ENCODE assay signal across 1 cellular context in the genomic region with DNA sequence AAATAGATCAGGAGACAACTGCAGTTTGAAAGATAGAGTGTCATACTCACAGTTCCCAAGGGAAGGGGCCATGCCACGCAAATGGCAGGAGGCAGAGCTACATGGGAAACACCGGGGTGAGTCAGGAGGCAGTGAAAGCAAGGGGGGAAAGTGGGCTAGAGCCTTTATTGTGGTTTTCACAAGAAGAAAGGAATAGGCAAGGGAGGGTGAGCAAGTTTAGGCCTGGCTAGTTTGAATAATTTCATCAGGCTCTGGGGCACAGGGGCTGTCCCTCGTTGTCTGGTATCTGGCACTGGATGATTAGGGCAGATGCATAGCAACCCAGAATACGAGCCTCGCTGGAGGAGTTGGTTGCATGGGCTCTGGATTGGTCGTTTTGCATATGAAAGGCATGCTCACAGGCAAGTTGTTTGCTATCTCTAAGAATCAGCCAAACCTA.
A peak's percentile ranks its signal among the peaks of the same experiment; 100 is the strongest.
TF ChIP-seq lines count a peak whose summit lies in the region.

No MANE protein-coding gene starts in this region.

TF ChIP-seq in GM12878, 131 proteins besides CTCF, POLR2A, EP300 and RAD21 (continued from another document and continues in another):
- TF ChIP-seq RCOR1 (conservative IDR thresholded peaks at IDR 0.05; ENCODE audit: low read depth, low read length), result 0 out of 2 replicates have a peak, but pooled peaks have one; percentile 33
- no peak; the same call in 1 of the 2 replicates for TF ChIP-seq FOXM1 (IDR thresholded peaks at IDR 0.05; ENCODE audit: low read depth, low read length)
- TF ChIP-seq BHLHE40 (IDR thresholded peaks at IDR 0.05; ENCODE audit: borderline replicate concordance in 1 of 2, low read depth in 2 of 2, low read length in 1 of 2), result peak; percentile 42 to 61; a peak in 1 of 4 replicates
- TF ChIP-seq YBX1 (IDR thresholded peaks at IDR 0.05), result no peak
- TF ChIP-seq HDAC2 (IDR thresholded peaks at IDR 0.05), result no peak
- TF ChIP-seq, protein P1, sequence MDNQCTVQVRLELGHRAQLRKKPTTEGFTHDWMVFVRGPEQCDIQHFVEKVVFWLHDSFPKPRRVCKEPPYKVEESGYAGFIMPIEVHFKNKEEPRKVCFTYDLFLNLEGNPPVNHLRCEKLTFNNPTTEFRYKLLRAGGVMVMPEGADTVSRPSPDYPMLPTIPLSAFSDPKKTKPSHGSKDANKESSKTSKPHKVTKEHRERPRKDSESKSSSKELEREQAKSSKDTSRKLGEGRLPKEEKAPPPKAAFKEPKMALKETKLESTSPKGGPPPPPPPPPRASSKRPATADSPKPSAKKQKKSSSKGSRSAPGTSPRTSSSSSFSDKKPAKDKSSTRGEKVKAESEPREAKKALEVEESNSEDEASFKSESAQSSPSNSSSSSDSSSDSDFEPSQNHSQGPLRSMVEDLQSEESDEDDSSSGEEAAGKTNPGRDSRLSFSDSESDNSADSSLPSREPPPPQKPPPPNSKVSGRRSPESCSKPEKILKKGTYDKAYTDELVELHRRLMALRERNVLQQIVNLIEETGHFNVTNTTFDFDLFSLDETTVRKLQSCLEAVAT (IDR thresholded peaks at IDR 0.05), result peak; percentile 58; the same call in 1 of the 2 replicates
- TF ChIP-seq, protein P2, sequence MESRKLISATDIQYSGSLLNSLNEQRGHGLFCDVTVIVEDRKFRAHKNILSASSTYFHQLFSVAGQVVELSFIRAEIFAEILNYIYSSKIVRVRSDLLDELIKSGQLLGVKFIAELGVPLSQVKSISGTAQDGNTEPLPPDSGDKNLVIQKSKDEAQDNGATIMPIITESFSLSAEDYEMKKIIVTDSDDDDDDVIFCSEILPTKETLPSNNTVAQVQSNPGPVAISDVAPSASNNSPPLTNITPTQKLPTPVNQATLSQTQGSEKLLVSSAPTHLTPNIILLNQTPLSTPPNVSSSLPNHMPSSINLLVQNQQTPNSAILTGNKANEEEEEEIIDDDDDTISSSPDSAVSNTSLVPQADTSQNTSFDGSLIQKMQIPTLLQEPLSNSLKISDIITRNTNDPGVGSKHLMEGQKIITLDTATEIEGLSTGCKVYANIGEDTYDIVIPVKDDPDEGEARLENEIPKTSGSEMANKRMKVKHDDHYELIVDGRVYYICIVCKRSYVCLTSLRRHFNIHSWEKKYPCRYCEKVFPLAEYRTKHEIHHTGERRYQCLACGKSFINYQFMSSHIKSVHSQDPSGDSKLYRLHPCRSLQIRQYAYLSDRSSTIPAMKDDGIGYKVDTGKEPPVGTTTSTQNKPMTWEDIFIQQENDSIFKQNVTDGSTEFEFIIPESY (IDR thresholded peaks at IDR 0.05), result no peak
- TF ChIP-seq GATAD2B (conservative IDR thresholded peaks at IDR 0.05; ENCODE audit: low read depth), result peak; percentile 57; the same call in 1 of the 2 replicates
- no peak for TF ChIP-seq SRF (IDR thresholded peaks at IDR 0.05; ENCODE audit: low read depth in 2 of 2, low read length in 2 of 2)
- TF ChIP-seq ZSCAN29 (IDR thresholded peaks at IDR 0.05), result no peak
- no peak for TF ChIP-seq SPI1 (IDR thresholded peaks at IDR 0.05; ENCODE audit: borderline replicate concordance, insufficient read depth, low read depth, low read length)
- TF ChIP-seq NR2C1 (IDR thresholded peaks at IDR 0.05), result no peak
- no peak for TF ChIP-seq BRCA1 (IDR thresholded peaks at IDR 0.05; ENCODE audit: low read depth, low read length)
- no peak for TF ChIP-seq HCFC1 (IDR thresholded peaks at IDR 0.05; ENCODE audit: low read length)
- TF ChIP-seq WRNIP1 (IDR thresholded peaks at IDR 0.05; ENCODE audit: borderline replicate concordance, low read depth, low read length), result no peak
- no peak for TF ChIP-seq ZNF274 (IDR thresholded peaks at IDR 0.05; ENCODE audit: insufficient read depth, insufficient read length)
- no peak for TF ChIP-seq IRF4 (IDR thresholded peaks at IDR 0.05; ENCODE audit: low read depth, low read length)
- no peak for TF ChIP-seq JUND (IDR thresholded peaks at IDR 0.05; ENCODE audit: low read depth, low read length)
- TF ChIP-seq, protein P3, sequence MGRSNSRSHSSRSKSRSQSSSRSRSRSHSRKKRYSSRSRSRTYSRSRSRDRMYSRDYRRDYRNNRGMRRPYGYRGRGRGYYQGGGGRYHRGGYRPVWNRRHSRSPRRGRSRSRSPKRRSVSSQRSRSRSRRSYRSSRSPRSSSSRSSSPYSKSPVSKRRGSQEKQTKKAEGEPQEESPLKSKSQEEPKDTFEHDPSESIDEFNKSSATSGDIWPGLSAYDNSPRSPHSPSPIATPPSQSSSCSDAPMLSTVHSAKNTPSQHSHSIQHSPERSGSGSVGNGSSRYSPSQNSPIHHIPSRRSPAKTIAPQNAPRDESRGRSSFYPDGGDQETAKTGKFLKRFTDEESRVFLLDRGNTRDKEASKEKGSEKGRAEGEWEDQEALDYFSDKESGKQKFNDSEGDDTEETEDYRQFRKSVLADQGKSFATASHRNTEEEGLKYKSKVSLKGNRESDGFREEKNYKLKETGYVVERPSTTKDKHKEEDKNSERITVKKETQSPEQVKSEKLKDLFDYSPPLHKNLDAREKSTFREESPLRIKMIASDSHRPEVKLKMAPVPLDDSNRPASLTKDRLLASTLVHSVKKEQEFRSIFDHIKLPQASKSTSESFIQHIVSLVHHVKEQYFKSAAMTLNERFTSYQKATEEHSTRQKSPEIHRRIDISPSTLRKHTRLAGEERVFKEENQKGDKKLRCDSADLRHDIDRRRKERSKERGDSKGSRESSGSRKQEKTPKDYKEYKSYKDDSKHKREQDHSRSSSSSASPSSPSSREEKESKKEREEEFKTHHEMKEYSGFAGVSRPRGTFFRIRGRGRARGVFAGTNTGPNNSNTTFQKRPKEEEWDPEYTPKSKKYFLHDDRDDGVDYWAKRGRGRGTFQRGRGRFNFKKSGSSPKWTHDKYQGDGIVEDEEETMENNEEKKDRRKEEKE (IDR thresholded peaks at IDR 0.05), result no peak
- TF ChIP-seq, protein P4, sequence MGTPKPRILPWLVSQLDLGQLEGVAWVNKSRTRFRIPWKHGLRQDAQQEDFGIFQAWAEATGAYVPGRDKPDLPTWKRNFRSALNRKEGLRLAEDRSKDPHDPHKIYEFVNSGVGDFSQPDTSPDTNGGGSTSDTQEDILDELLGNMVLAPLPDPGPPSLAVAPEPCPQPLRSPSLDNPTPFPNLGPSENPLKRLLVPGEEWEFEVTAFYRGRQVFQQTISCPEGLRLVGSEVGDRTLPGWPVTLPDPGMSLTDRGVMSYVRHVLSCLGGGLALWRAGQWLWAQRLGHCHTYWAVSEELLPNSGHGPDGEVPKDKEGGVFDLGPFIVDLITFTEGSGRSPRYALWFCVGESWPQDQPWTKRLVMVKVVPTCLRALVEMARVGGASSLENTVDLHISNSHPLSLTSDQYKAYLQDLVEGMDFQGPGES (IDR thresholded peaks at IDR 0.05), result no peak
- no peak for TF ChIP-seq GABPA (IDR thresholded peaks at IDR 0.05; ENCODE audit: low read depth)
- TF ChIP-seq, protein P5, sequence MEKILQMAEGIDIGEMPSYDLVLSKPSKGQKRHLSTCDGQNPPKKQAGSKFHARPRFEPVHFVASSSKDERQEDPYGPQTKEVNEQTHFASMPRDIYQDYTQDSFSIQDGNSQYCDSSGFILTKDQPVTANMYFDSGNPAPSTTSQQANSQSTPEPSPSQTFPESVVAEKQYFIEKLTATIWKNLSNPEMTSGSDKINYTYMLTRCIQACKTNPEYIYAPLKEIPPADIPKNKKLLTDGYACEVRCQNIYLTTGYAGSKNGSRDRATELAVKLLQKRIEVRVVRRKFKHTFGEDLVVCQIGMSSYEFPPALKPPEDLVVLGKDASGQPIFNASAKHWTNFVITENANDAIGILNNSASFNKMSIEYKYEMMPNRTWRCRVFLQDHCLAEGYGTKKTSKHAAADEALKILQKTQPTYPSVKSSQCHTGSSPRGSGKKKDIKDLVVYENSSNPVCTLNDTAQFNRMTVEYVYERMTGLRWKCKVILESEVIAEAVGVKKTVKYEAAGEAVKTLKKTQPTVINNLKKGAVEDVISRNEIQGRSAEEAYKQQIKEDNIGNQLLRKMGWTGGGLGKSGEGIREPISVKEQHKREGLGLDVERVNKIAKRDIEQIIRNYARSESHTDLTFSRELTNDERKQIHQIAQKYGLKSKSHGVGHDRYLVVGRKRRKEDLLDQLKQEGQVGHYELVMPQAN (conservative IDR thresholded peaks at IDR 0.05), result no peak
- TF ChIP-seq, protein P6, sequence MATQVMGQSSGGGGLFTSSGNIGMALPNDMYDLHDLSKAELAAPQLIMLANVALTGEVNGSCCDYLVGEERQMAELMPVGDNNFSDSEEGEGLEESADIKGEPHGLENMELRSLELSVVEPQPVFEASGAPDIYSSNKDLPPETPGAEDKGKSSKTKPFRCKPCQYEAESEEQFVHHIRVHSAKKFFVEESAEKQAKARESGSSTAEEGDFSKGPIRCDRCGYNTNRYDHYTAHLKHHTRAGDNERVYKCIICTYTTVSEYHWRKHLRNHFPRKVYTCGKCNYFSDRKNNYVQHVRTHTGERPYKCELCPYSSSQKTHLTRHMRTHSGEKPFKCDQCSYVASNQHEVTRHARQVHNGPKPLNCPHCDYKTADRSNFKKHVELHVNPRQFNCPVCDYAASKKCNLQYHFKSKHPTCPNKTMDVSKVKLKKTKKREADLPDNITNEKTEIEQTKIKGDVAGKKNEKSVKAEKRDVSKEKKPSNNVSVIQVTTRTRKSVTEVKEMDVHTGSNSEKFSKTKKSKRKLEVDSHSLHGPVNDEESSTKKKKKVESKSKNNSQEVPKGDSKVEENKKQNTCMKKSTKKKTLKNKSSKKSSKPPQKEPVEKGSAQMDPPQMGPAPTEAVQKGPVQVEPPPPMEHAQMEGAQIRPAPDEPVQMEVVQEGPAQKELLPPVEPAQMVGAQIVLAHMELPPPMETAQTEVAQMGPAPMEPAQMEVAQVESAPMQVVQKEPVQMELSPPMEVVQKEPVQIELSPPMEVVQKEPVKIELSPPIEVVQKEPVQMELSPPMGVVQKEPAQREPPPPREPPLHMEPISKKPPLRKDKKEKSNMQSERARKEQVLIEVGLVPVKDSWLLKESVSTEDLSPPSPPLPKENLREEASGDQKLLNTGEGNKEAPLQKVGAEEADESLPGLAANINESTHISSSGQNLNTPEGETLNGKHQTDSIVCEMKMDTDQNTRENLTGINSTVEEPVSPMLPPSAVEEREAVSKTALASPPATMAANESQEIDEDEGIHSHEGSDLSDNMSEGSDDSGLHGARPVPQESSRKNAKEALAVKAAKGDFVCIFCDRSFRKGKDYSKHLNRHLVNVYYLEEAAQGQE (IDR thresholded peaks at IDR 0.05; ENCODE audit: low read depth, low read length), result no peak
- TF ChIP-seq, protein P7, sequence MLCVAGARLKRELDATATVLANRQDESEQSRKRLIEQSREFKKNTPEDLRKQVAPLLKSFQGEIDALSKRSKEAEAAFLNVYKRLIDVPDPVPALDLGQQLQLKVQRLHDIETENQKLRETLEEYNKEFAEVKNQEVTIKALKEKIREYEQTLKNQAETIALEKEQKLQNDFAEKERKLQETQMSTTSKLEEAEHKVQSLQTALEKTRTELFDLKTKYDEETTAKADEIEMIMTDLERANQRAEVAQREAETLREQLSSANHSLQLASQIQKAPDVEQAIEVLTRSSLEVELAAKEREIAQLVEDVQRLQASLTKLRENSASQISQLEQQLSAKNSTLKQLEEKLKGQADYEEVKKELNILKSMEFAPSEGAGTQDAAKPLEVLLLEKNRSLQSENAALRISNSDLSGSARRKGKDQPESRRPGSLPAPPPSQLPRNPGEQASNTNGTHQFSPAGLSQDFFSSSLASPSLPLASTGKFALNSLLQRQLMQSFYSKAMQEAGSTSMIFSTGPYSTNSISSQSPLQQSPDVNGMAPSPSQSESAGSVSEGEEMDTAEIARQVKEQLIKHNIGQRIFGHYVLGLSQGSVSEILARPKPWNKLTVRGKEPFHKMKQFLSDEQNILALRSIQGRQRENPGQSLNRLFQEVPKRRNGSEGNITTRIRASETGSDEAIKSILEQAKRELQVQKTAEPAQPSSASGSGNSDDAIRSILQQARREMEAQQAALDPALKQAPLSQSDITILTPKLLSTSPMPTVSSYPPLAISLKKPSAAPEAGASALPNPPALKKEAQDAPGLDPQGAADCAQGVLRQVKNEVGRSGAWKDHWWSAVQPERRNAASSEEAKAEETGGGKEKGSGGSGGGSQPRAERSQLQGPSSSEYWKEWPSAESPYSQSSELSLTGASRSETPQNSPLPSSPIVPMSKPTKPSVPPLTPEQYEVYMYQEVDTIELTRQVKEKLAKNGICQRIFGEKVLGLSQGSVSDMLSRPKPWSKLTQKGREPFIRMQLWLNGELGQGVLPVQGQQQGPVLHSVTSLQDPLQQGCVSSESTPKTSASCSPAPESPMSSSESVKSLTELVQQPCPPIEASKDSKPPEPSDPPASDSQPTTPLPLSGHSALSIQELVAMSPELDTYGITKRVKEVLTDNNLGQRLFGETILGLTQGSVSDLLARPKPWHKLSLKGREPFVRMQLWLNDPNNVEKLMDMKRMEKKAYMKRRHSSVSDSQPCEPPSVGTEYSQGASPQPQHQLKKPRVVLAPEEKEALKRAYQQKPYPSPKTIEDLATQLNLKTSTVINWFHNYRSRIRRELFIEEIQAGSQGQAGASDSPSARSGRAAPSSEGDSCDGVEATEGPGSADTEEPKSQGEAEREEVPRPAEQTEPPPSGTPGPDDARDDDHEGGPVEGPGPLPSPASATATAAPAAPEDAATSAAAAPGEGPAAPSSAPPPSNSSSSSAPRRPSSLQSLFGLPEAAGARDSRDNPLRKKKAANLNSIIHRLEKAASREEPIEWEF (IDR thresholded peaks at IDR 0.05; ENCODE audit: insufficient replicate concordance, low read depth, low read length), result no peak
- no peak for TF ChIP-seq ZZZ3 (IDR thresholded peaks at IDR 0.05; ENCODE audit: control insufficient read depth, insufficient read length, low read depth)
- TF ChIP-seq MXI1 (IDR thresholded peaks at IDR 0.05; ENCODE audit: low read depth, low read length), result no peak
- TF ChIP-seq, protein P8, sequence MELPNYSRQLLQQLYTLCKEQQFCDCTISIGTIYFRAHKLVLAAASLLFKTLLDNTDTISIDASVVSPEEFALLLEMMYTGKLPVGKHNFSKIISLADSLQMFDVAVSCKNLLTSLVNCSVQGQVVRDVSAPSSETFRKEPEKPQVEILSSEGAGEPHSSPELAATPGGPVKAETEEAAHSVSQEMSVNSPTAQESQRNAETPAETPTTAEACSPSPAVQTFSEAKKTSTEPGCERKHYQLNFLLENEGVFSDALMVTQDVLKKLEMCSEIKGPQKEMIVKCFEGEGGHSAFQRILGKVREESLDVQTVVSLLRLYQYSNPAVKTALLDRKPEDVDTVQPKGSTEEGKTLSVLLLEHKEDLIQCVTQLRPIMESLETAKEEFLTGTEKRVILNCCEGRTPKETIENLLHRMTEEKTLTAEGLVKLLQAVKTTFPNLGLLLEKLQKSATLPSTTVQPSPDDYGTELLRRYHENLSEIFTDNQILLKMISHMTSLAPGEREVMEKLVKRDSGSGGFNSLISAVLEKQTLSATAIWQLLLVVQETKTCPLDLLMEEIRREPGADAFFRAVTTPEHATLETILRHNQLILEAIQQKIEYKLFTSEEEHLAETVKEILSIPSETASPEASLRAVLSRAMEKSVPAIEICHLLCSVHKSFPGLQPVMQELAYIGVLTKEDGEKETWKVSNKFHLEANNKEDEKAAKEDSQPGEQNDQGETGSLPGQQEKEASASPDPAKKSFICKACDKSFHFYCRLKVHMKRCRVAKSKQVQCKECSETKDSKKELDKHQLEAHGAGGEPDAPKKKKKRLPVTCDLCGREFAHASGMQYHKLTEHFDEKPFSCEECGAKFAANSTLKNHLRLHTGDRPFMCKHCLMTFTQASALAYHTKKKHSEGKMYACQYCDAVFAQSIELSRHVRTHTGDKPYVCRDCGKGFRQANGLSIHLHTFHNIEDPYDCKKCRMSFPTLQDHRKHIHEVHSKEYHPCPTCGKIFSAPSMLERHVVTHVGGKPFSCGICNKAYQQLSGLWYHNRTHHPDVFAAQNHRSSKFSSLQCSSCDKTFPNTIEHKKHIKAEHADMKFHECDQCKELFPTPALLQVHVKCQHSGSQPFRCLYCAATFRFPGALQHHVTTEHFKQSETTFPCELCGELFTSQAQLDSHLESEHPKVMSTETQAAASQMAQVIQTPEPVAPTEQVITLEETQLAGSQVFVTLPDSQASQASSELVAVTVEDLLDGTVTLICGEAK (IDR thresholded peaks at IDR 0.05; ENCODE audit: borderline replicate concordance), result no peak
- no peak for TF ChIP-seq KLF5 (IDR thresholded peaks at IDR 0.05; ENCODE audit: partially characterized antibody)
- TF ChIP-seq ASH2L (IDR thresholded peaks at IDR 0.05; ENCODE audit: borderline replicate concordance, low read depth), result no peak
- no peak for TF ChIP-seq ZNF622 (IDR thresholded peaks at IDR 0.05)
- no peak for TF ChIP-seq CBX5 (IDR thresholded peaks at IDR 0.05; ENCODE audit: low read depth)
- TF ChIP-seq FOXK2 (IDR thresholded peaks at IDR 0.05), result no peak
